In genomic region chr18:51383116-51383515, GRCh38 we compare ENCODE assay signal across 20 cellular contexts.
DNase-seq lines count a peak whose midpoint lies in the region; ATAC-seq, FAIRE-seq and TF ChIP-seq lines count a peak whose summit lies in the region.
"Had no signal": no experiment of that assay in that cellular context is flagged by ENCODE, and none has a peak within 500 bp of the region (broad histone marks: within the 10 kb centered on the region; RNA-seq: fewer than 3 reads in every experiment).

No MANE protein-coding gene starts in this region.

- peak overlapping the region; percentile 12 for H4K5ac ChIP-seq in H1 (ENCODE audit: insufficient read length, low read depth, low read length)

- H2AFZ ChIP-seq in GM23338 (peak overlapping the region; percentile 74), H1 (ENCODE audit: low read length) (peak overlapping the region; percentile 74; the same call in 1 of the 2 replicates)

- H3K4me1 ChIP-seq in GM23338 (ENCODE audit: insufficient read depth) (no peaks in the 10 kb centered on the region), H1 (replicated peaks in 1 of 4; ENCODE audit: control insufficient read depth in 3 of 4, insufficient read depth in 4 of 4, low read length in 3 of 4) (no peaks in the 10 kb centered on the region), aorta (ENCODE audit: control insufficient read depth in 1 of 2, insufficient read depth in 2 of 2, low read length in 2 of 2) (no peaks in the 10 kb centered on the region)

- CTCF ChIA-PET in H1 (lab: Charles Lee; ENCODE audit: partially characterized antibody) = interaction anchor here (0.7 to 3.3 kb wide), 20 partner anchors 9 to 276 kb away, joined by 3 to 23 read pairs (median 4); no protein-coding TSS in a partner anchor

- no peak for TF ChIP-seq POLR2A in H1 (IDR thresholded peaks at IDR 0.05; ENCODE audit: control extremely low read depth in 1 of 2, low read depth in 2 of 2, low read length in 2 of 2)

- no peaks in the 10 kb centered on the region for H3F3A ChIP-seq in GM23338 (replicated peaks; ENCODE audit: low read depth)

- no peak overlapping the region for H3K4me2 ChIP-seq in GM23338
- no peak overlapping the region for H3K4me2 ChIP-seq in H1 (ENCODE audit: insufficient read depth in 1 of 2, low read depth in 2 of 2, low read length in 2 of 2)
- H3K4me2 ChIP-seq: BLaER1 treated with 17β-estradiol and CSF1 and Interleukin-3, amounts not matched to agents 10 nM and 100 nM had no signal

- TF ChIP-seq EP300 in H1 (IDR thresholded peaks at IDR 0.05; ENCODE audit: borderline replicate concordance in 1 of 2, low read depth in 2 of 2, low read length in 2 of 2) = no peak

- H2AK5ac ChIP-seq in H1 (ENCODE audit: low read depth, low read length) = no peak overlapping the region

- H2BK120ac ChIP-seq in H1 (replicated peaks; ENCODE audit: low read depth, low read length) = no peak overlapping the region

- no peak overlapping the region for H3K56ac ChIP-seq in H1 (replicated peaks; ENCODE audit: insufficient read length, low read depth, low read length)

- H3K9me3 Mint-ChIP-seq in GM23338 (no peaks in the 10 kb centered on the region), nephron progenitor cell (no peaks in the 10 kb centered on the region)
- H3K9me3 Mint-ChIP-seq: CD8-positive, alpha-beta memory T cell; H9 had no signal

- H3K23ac ChIP-seq in H1 (ENCODE audit: insufficient read length) = no peak overlapping the region

- POLR2A ChIA-PET in H1 (lab: Charles Lee; ENCODE audit: partially characterized antibody) = no interaction called here

- no peak overlapping the region for H3K4me3 Mint-ChIP-seq in GM23338
- no peak overlapping the region for H3K4me3 Mint-ChIP-seq in nephron progenitor cell
- H3K4me3 Mint-ChIP-seq: B cell; CD4-positive, CD25-positive, alpha-beta regulatory T cell; CD8-positive, alpha-beta memory T cell; H9 had no signal

- no peak overlapping the region for H2BK5ac ChIP-seq in H1 (ENCODE audit: low read depth, low read length)

- no peak for FAIRE-seq in H1 (lab: Jason Lieb, UNC)
- FAIRE-seq: GM12892, GM18507 had no signal

- H3K27ac ChIP-seq in GM23338 (ENCODE audit: low read depth) = no peak overlapping the region
- no peak overlapping the region for H3K27ac ChIP-seq in H1 (ENCODE audit: low read depth, low read length)
- no peak overlapping the region for H3K27ac ChIP-seq in aorta (ENCODE audit: low read depth in 1 of 2, low read length in 2 of 2)
- H3K27ac ChIP-seq in WERI-Rb-1 = no peak overlapping the region
- H3K27ac ChIP-seq: BLaER1 treated with 17β-estradiol and CSF1 and Interleukin-3, amounts not matched to agents 10 nM and 100 nM had no signal

- H3K4me3 ChIP-seq in GM23338 (no peak overlapping the region), H1 (ENCODE audit: extremely low read depth in 1 of 4, insufficient read depth in 2 of 4, low read depth in 3 of 4, low read length in 4 of 4) (no peak overlapping the region), aorta (ENCODE audit: low read length in 2 of 2) (no peak overlapping the region), WERI-Rb-1 (ENCODE audit: low read depth, low read length) (no peak overlapping the region)
- H3K4me3 ChIP-seq: BLaER1 treated with 17β-estradiol and CSF1 and Interleukin-3, amounts not matched to agents 10 nM and 100 nM had no signal

- no peak overlapping the region; the same call in 1 of the 2 replicates for H2BK12ac ChIP-seq in H1 (ENCODE audit: low read depth, low read length)

- no peak overlapping the region for H4K8ac ChIP-seq in H1 (ENCODE audit: extremely low read depth, insufficient read depth, low read length)

- H3K27ac Mint-ChIP-seq in GM23338 = no peak overlapping the region
- peak overlapping the region; percentile 9 for H3K27ac Mint-ChIP-seq in nephron progenitor cell
- H3K27ac Mint-ChIP-seq: B cell had no signal

- H3K4me1 Mint-ChIP-seq in GM23338 (no peaks in the 10 kb centered on the region), nephron progenitor cell (no peaks in the 10 kb centered on the region)
- H3K4me1 Mint-ChIP-seq: B cell; CD4-positive, CD25-positive, alpha-beta regulatory T cell; CD8-positive, alpha-beta memory T cell had no signal

- H3K9me2 ChIP-seq in GM23338 (ENCODE audit: insufficient read depth) = peaks cover 13% of the 10 kb centered on the region

- ATAC-seq in GM23338 = no peak
- ATAC-seq in aorta (ENCODE audit: low FRiP score) = peak; percentile 26
- no peak for ATAC-seq in HG03342 (IDR thresholded peaks at IDR 0.05; ENCODE audit: unreplicated experiment)

- 88% methylated on average over 4 of the region's 4 CpGs; no CpG with 5 or more reads in 1 of the 2 experiments for WGBS in H1 (ENCODE audit: extremely low coverage in 1 of 2, insufficient coverage in 1 of 2, insufficient read length in 1 of 2, insufficient replicate concordance in 2 of 2, low coverage in 1 of 2, low lambda C conversion rate in 2 of 2, missing lambda C conversion rate in 1 of 2), 2 experiments
- 67% methylated on average over 4 of the region's 4 CpGs for WGBS in aorta, 2 donors

- H2BK20ac ChIP-seq in H1 (ENCODE audit: low read length) = no peak overlapping the region

- H3K27me3 Mint-ChIP-seq in GM23338 (ENCODE audit: insufficient read depth, low read depth, poor library complexity) (peaks cover 5% of the 10 kb centered on the region), nephron progenitor cell (ENCODE audit: low read depth, poor library complexity) (peaks cover 2% of the 10 kb centered on the region)

- H3K18ac ChIP-seq in H1 (ENCODE audit: extremely low read depth, low read length) = no peak overlapping the region

- TF ChIP-seq CTCF in GM23338 (conservative IDR thresholded peaks at IDR 0.05; ENCODE audit: low read depth in 2 of 2) (peak in 1 of 2 experiments; percentile 40; a peak in 2 of 4 replicates), H1 (IDR thresholded peaks at IDR 0.05; ENCODE audit: control extremely low read depth in 1 of 3, insufficient read depth in 1 of 3, low read depth in 1 of 3, low read length in 3 of 3) (no peak), nephron progenitor cell (IDR thresholded peaks at IDR 0.05) (no peak), WERI-Rb-1 (IDR thresholded peaks at IDR 0.05; ENCODE audit: low read depth, low read length) (no peak)

- H3K9me3 ChIP-seq in H1 (ENCODE audit: insufficient read depth in 2 of 2, low read depth in 1 of 2, low read length in 1 of 2) = no peaks in the 10 kb centered on the region
- H3K9me3 ChIP-seq in aorta (ENCODE audit: control insufficient read depth, low read length) = no peaks in the 10 kb centered on the region
- no peaks in the 10 kb centered on the region for H3K9me3 ChIP-seq in WERI-Rb-1 (ENCODE audit: severe bottlenecking)

- no peaks in the 10 kb centered on the region for H3K79me1 ChIP-seq in H1 (ENCODE audit: low read depth, low read length)

- peak; percentile 27 to 39; a peak in 2 of 4 replicates for TF ChIP-seq RAD21 in H1 (IDR thresholded peaks at IDR 0.05 in 1 of 2, conservative IDR thresholded peaks at IDR 0.05 in 1 of 2; ENCODE audit: low read depth in 2 of 2, low read length in 2 of 2)

- H3K36me3 Mint-ChIP-seq in GM23338 (ENCODE audit: low read depth) (no peaks in the 10 kb centered on the region), nephron progenitor cell (ENCODE audit: low read depth) (no peaks in the 10 kb centered on the region)
- H3K36me3 Mint-ChIP-seq: CD4-positive, CD25-positive, alpha-beta regulatory T cell; CD8-positive, alpha-beta memory T cell had no signal

- H2BK15ac ChIP-seq in H1 (ENCODE audit: low read length) = no peak overlapping the region

- H3K36me3 ChIP-seq in GM23338 (ENCODE audit: insufficient read depth) = no peaks in the 10 kb centered on the region
- H3K36me3 ChIP-seq in H1 (ENCODE audit: control insufficient read depth in 2 of 4, insufficient read depth in 4 of 4, low read length in 3 of 4) = no peaks in the 10 kb centered on the region
- H3K36me3 ChIP-seq in aorta (ENCODE audit: control insufficient read depth in 1 of 2, insufficient read depth in 2 of 2, low read length in 1 of 2) = no peaks in the 10 kb centered on the region
- H3K36me3 ChIP-seq in WERI-Rb-1 = no peaks in the 10 kb centered on the region
- H3K36me3 ChIP-seq: BLaER1 treated with 17β-estradiol and CSF1 and Interleukin-3, amounts not matched to agents 10 nM and 100 nM had no signal

- H4K20me1 ChIP-seq in GM23338 (replicated peaks; ENCODE audit: insufficient read depth) = no peaks in the 10 kb centered on the region
- H4K20me1 ChIP-seq in H1 (replicated peaks in 1 of 2; ENCODE audit: control insufficient read depth in 1 of 2, insufficient read depth in 2 of 2, low read length in 2 of 2) = no peaks in the 10 kb centered on the region
- H4K20me1 ChIP-seq: BLaER1 treated with 17β-estradiol and CSF1 and Interleukin-3, amounts not matched to agents 10 nM and 100 nM had no signal

- H3K27me3 ChIP-seq in GM23338 (ENCODE audit: insufficient read depth) = no peaks in the 10 kb centered on the region
- H3K27me3 ChIP-seq in H1 (replicated peaks in 1 of 4; ENCODE audit: control insufficient read depth in 3 of 4, extremely low read depth in 1 of 4, insufficient read depth in 3 of 4, low read length in 3 of 4) = no peaks in the 10 kb centered on the region
- no peaks in the 10 kb centered on the region for H3K27me3 ChIP-seq in aorta (ENCODE audit: control insufficient read depth in 1 of 2, insufficient read depth in 2 of 2, low read length in 1 of 2)
- H3K27me3 ChIP-seq in WERI-Rb-1 (ENCODE audit: insufficient read depth, low read depth, severe bottlenecking) = no peaks in the 10 kb centered on the region
- H3K27me3 ChIP-seq: BLaER1 treated with 17β-estradiol and CSF1 and Interleukin-3, amounts not matched to agents 10 nM and 100 nM had no signal

- no peak for DNase-seq in GM23338 (ENCODE audit: low spot score)
- DNase-seq in H1 (ENCODE audit: low read depth in 1 of 2, low spot score in 2 of 2) = no peak
- no peak for DNase-seq in nephron progenitor cell
- no peak for DNase-seq in aorta
- no peak for DNase-seq in WERI-Rb-1
- no peak for DNase-seq in stimulated activated CD4-positive, alpha-beta T cell treated with anti-CD3 and anti-CD28 coated beads, Interleukin-4, amount 100 ng/mL, for 1 hour
- DNase-seq: 8988T; CD4-positive, CD25-positive, alpha-beta regulatory T cell; CD8-positive, alpha-beta memory T cell; COR-L47; DMS 273 treated with DMSO at 0.1 percent for 48 hours; DMS53; GDM1; GOT3; H9 had no signal

- no peak overlapping the region for H3K4ac ChIP-seq in H1 (replicated peaks; ENCODE audit: insufficient read length, low read depth, low read length)

- intact Hi-C loops in aorta (cut with DNase I) = loop anchor here in 1 of 2 donors (10.0 kb wide), 1 partner anchor 268 kb away; no protein-coding TSS in a partner anchor

- no peak overlapping the region for H3K14ac ChIP-seq in H1 (ENCODE audit: insufficient read length)

- H4K91ac ChIP-seq in H1 (replicated peaks; ENCODE audit: insufficient read length, low read length) = no peak overlapping the region

- no peak overlapping the region for H3K9ac ChIP-seq in H1 (replicated peaks in 1 of 4; ENCODE audit: extremely low read depth in 1 of 4, low read depth in 3 of 4, low read length in 3 of 4)
- H3K9ac ChIP-seq: BLaER1 treated with 17β-estradiol and CSF1 and Interleukin-3, amounts not matched to agents 10 nM and 100 nM had no signal

- H3K79me2 ChIP-seq in GM23338 (replicated peaks; ENCODE audit: insufficient read depth) (no peaks in the 10 kb centered on the region), H1 (ENCODE audit: control insufficient read depth in 1 of 2, insufficient read depth in 2 of 2, low read length in 2 of 2) (no peaks in the 10 kb centered on the region)

- H3K23me2 ChIP-seq in H1 (ENCODE audit: low read depth, low read length) = no peaks in the 10 kb centered on the region

TF ChIP-seq in H1, 55 proteins besides CTCF, POLR2A, EP300 and RAD21 (continues in another document):
- TF ChIP-seq BCL11A (IDR thresholded peaks at IDR 0.05; ENCODE audit: low read depth in 2 of 2, low read length in 2 of 2) = no peak
